Comparison of ENCODE assay signal across 8 cellular contexts in the genomic region with DNA sequence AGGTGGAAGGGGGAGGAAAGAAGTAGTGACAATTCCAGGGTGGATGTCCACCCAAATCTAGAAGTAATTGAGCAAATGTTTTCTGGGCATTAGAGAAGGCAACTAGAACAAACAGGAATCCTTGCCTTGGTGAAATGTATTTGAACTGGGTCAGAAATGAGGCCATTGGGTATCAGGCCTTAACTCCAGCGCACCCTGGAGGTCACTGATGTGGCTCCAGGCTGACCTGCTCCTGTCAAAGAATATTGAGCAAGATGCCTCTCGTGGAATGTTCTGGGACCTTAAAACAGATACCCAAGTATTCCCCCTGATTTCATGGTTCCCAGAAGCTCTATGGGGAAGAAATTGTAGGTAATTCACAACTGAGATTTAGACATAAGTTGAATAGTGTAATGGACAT. TPM values are rescaled to one million over a fixed set of nuclear protein-coding genes. Genes with fewer than 3 reads are reported as not detected.
DNase-seq lines count a peak whose midpoint lies in the region; ATAC-seq, FAIRE-seq and TF ChIP-seq lines count a peak whose summit lies in the region.

No MANE protein-coding gene starts in this region.

- H3K4me1 ChIP-seq in DOHH2 (ENCODE audit: control insufficient read depth, low read length) (peaks cover 13% of the 10 kb centered on the region), Karpas-422 (ENCODE audit: low read length) (peaks cover 13% of the 10 kb centered on the region), astrocyte (ENCODE audit: insufficient read depth, low read length) (peaks cover 7% of the 10 kb centered on the region), kidney (ENCODE audit: control insufficient read depth in 1 of 2, insufficient read depth in 1 of 2, low read depth in 1 of 2, low read length in 2 of 2) (peaks cover 0 to 4% of the 10 kb centered on the region in 2 donors)

- no peak overlapping the region for H3K27ac ChIP-seq in DOHH2 (ENCODE audit: low read depth, low read length)
- no peak overlapping the region for H3K27ac ChIP-seq in Karpas-422 (ENCODE audit: low read length)
- no peak overlapping the region for H3K27ac ChIP-seq in astrocyte (ENCODE audit: low read depth, low read length)
- no peak overlapping the region for H3K27ac ChIP-seq in kidney (ENCODE audit: low read depth in 2 of 2, low read length in 2 of 2)

- no peaks in the 10 kb centered on the region for H3K9me2 ChIP-seq in DOHH2 (replicated peaks; ENCODE audit: control insufficient read depth, low read length)
- no peaks in the 10 kb centered on the region for H3K9me2 ChIP-seq in Karpas-422 (replicated peaks; ENCODE audit: insufficient read depth, low read length)

- no peak overlapping the region for H3K9ac ChIP-seq in Karpas-422 (ENCODE audit: low read length)
- H3K9ac ChIP-seq in astrocyte (ENCODE audit: low read length): no peak overlapping the region
- H3K9ac ChIP-seq in kidney (ENCODE audit: low read length in 2 of 2): no peak overlapping the region

- FAIRE-seq in astrocyte (lab: Jason Lieb, UNC) (no peak), kidney (lab: Jason Lieb, UNC) (no peak)

- H3K4me2 ChIP-seq in DOHH2 (ENCODE audit: low read length) (no peak overlapping the region), Karpas-422 (ENCODE audit: low read depth, low read length, poor library complexity, severe bottlenecking) (no peak overlapping the region), astrocyte (ENCODE audit: low read length) (no peak overlapping the region)

- no peak overlapping the region for H3K27ac Mint-ChIP-seq in astrocyte (ENCODE audit: unreplicated experiment)

- peaks cover 3% of the 10 kb centered on the region for H3K36me3 Mint-ChIP-seq in astrocyte (ENCODE audit: low read depth, unreplicated experiment)

- no peaks in the 10 kb centered on the region for H3K9me3 Mint-ChIP-seq in astrocyte (ENCODE audit: unreplicated experiment)

- no peak for ATAC-seq in GM19452 (IDR thresholded peaks at IDR 0.05; ENCODE audit: unreplicated experiment)
- no peak for ATAC-seq in HG03159 (IDR thresholded peaks at IDR 0.05; ENCODE audit: unreplicated experiment)
- no peak for ATAC-seq in HG03520 (IDR thresholded peaks at IDR 0.05; ENCODE audit: unreplicated experiment)

- H3K9me3 ChIP-seq in DOHH2 (ENCODE audit: control insufficient read depth, insufficient read depth, low read length) (no peaks in the 10 kb centered on the region), Karpas-422 (ENCODE audit: low read length) (no peaks in the 10 kb centered on the region), astrocyte (ENCODE audit: insufficient read depth, low read depth, low read length) (no peaks in the 10 kb centered on the region), kidney (ENCODE audit: control insufficient read depth in 1 of 2, low read length in 2 of 2) (no peaks in the 10 kb centered on the region)

- peaks cover 9% of the 10 kb centered on the region for H3K79me2 ChIP-seq in DOHH2 (ENCODE audit: control insufficient read depth, low read length)
- H3K79me2 ChIP-seq in Karpas-422 (ENCODE audit: low read length): peaks cover 14% of the 10 kb centered on the region
- H3K79me2 ChIP-seq in astrocyte (ENCODE audit: insufficient read depth, low read length): no peaks in the 10 kb centered on the region

- no peak overlapping the region for H2AFZ ChIP-seq in Karpas-422 (ENCODE audit: low read length)
- H2AFZ ChIP-seq in astrocyte (ENCODE audit: low read depth, low read length): no peak overlapping the region

- DNase-seq in Karpas-422 (peak; percentile 75), astrocyte (ENCODE audit: low read depth) (no peak), kidney (no peak), NCI-H1436 treated with DMSO at 0.1 percent for 48 hours (lab: John Stamatoyannopoulos, UW) (no peak)

- no peaks in the 10 kb centered on the region for H4K20me1 ChIP-seq in DOHH2 (ENCODE audit: control insufficient read depth, insufficient read depth, low read depth, low read length)
- H4K20me1 ChIP-seq in Karpas-422 (ENCODE audit: insufficient read depth, low read depth, low read length): no peaks in the 10 kb centered on the region
- H4K20me1 ChIP-seq in astrocyte (ENCODE audit: insufficient read depth, low read length): no peaks in the 10 kb centered on the region

- peaks cover 39% of the 10 kb centered on the region for H3K27me3 Mint-ChIP-seq in astrocyte (ENCODE audit: low read depth, unreplicated experiment)

- no peaks in the 10 kb centered on the region for H3F3A ChIP-seq in DOHH2 (ENCODE audit: control insufficient read depth, insufficient read depth)

- H3K36me3 ChIP-seq in DOHH2 (ENCODE audit: control insufficient read depth, low read length) (peaks cover 31% of the 10 kb centered on the region), Karpas-422 (ENCODE audit: insufficient read depth, low read length) (peaks cover 36% of the 10 kb centered on the region), astrocyte (ENCODE audit: insufficient read depth, low read length) (no peaks in the 10 kb centered on the region), kidney (ENCODE audit: control insufficient read depth in 1 of 2, insufficient read depth in 2 of 2, low read length in 2 of 2) (no peaks in the 10 kb centered on the region)

- peaks cover 3% of the 10 kb centered on the region for H3K4me1 Mint-ChIP-seq in astrocyte (ENCODE audit: low read depth, unreplicated experiment)

- H3K4me3 ChIP-seq in DOHH2 (ENCODE audit: low read length): no peak overlapping the region
- no peak overlapping the region for H3K4me3 ChIP-seq in Karpas-422 (ENCODE audit: low read length)
- no peak overlapping the region for H3K4me3 ChIP-seq in astrocyte (ENCODE audit: insufficient read depth, low read depth, low read length)
- no peak overlapping the region for H3K4me3 ChIP-seq in kidney (ENCODE audit: low read length in 2 of 2)

- intact Hi-C loops in kidney (cut with DNase I): loop anchor here (5.0 kb wide), 1 partner anchor 65 kb away; no protein-coding TSS in a partner anchor

- TF ChIP-seq CTCF in DOHH2 (IDR thresholded peaks at IDR 0.05; ENCODE audit: low read depth, low read length, poor library complexity, severe bottlenecking) (peak; percentile 75), astrocyte (IDR thresholded peaks at IDR 0.05; ENCODE audit: insufficient read depth, low read depth, low read length) (peak; percentile 8), kidney (IDR thresholded peaks at IDR 0.05; ENCODE audit: borderline replicate concordance, extremely low read depth, insufficient read depth) (peak; percentile 34)

- no peak overlapping the region for H3K4me3 Mint-ChIP-seq in astrocyte (ENCODE audit: unreplicated experiment)

- H3K27me3 ChIP-seq in DOHH2 (ENCODE audit: control insufficient read depth, low read length) (no peaks in the 10 kb centered on the region), Karpas-422 (ENCODE audit: low read length) (no peaks in the 10 kb centered on the region), astrocyte (ENCODE audit: insufficient read depth, low read length) (no peaks in the 10 kb centered on the region)

RNA-seq across cellular contexts. Expression of gene HLA-DPB1, which starts 6.9 kb away (rescaled TPM):
- total RNA-seq in Karpas-422 (2014; rRNA removed; shearing (Covaris generic); ENCODE audit: low replicate concordance): 236 and 601 TPM in 2 replicates
- total RNA-seq in astrocyte (2.7 and 3.4 TPM in 2 replicates), kidney (181 TPM)
- polyA plus RNA-seq in kidney (ENCODE audit: insufficient read depth, low read depth, low replicate concordance): 141 TPM

RNA-seq across cellular contexts. Expression of gene HLA-DPA1, which starts 9.3 kb away (rescaled TPM):
- total RNA-seq in Karpas-422 (2014; rRNA removed; shearing (Covaris generic); ENCODE audit: low replicate concordance): 571 and 780 TPM in 2 replicates
- 0.50 and 1.7 TPM in 2 replicates for total RNA-seq in astrocyte
- total RNA-seq in kidney: 200 TPM
- polyA plus RNA-seq in kidney (ENCODE audit: insufficient read depth, low read depth, low replicate concordance): 154 TPM

Comparison
In these comparisons a context has a peak if more than half of its experiments do, and no peak if none do; other contexts are left out.
1. CTCF ChIP-seq: peak in every context shown above with its lines; median percentile 75 in DOHH2; 34 in kidney; 8 in astrocyte.
2. RNA of gene HLA-DPB1, which starts 6.9 kb away (total RNA-seq): 236 to 601 TPM in Karpas-422 and 181 TPM in kidney (single experiment); 2.7 to 3.4 TPM in astrocyte; every median in the first group is over 10 times any median in the second.
3. RNA of gene HLA-DPA1, which starts 9.3 kb away (total RNA-seq): 571 to 780 TPM in Karpas-422 and 200 TPM in kidney (single experiment); 0.50 to 1.7 TPM in astrocyte; every median in the first group is over 10 times any median in the second.